8 cellular contexts compared by ENCODE assay signal in the genomic region with DNA sequence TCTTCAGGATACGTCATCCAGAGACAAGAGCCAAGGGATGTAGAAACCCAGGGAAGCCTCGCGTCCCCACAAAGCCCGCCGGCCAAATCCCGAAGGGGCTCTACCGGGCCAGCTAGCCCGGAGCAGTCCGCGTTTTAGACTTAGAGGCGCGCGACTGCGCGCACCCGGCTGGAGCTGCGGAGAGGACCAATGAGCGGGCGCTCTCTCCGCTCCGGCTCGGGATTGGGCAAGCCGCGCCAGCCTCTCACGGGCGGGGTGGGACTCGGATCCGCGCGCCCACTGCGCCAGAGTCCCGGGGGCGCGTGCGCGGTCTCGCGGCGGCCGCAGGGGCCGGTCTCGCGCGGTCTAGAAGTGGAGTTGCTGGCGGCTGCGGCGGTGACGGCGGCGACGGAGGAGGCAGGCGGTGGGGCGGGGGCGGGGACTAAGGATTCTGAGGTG. TPM values are rescaled to one million over a fixed set of nuclear protein-coding genes. Genes with fewer than 3 reads are reported as not detected.
DNase-seq lines count a peak whose midpoint lies in the region; ATAC-seq, FAIRE-seq and TF ChIP-seq lines count a peak whose summit lies in the region.

No MANE protein-coding gene starts in this region.

- in situ Hi-C loops in GM13977 (cut with MboI; ENCODE audit: low pct_unique_long_range_greater_than_20kb, low sequenced_read_pairs, unreplicated experiment): no loop called here

- peak; percentile 99 for FAIRE-seq in urothelium cell line (lab: Jason Lieb, UNC)

- TF ChIP-seq CTCF in GM13977 (IDR thresholded peaks at IDR 0.05; ENCODE audit: extremely low read depth, insufficient read depth, missing control alignments) (no peak), right atrium auricular region (IDR thresholded peaks at IDR 0.05) (no peak), psoas muscle (IDR thresholded peaks at IDR 0.05) (no peak)

- intact Hi-C loops in psoas muscle (cut with DNase I): no loop called here

- H3K27ac ChIP-seq in angular gyrus (ENCODE audit: low read depth, low read length) (peak overlapping the region; percentile 88), right atrium auricular region (peak overlapping the region; percentile 95 to 99), psoas muscle (peak overlapping the region; percentile 100)

- ATAC-seq in HG02852 (IDR thresholded peaks at IDR 0.05; ENCODE audit: unreplicated experiment) (peak; percentile 89), psoas muscle (peak; percentile 94 to 98 (median 97))

- H3K4me1 ChIP-seq in right atrium auricular region (peaks cover 0 to 17% of the 10 kb centered on the region in 2 donors), psoas muscle (peaks cover 5% of the 10 kb centered on the region)

- no peaks in the 10 kb centered on the region for H3K36me3 ChIP-seq in right atrium auricular region
- H3K36me3 ChIP-seq in psoas muscle (ENCODE audit: insufficient read depth in 1 of 2, low read depth in 1 of 2): no peaks in the 10 kb centered on the region

- DNase-seq in GM13977 (ENCODE audit: low spot score): peak; percentile 95
- DNase-seq in NCI-H1436 treated with DMSO at 0.1 percent for 48 hours (lab: John Stamatoyannopoulos, UW): peak; percentile 74
- DNase-seq in T-helper 1 cell: peak; percentile 82 to 95 (median 87)
- DNase-seq in right atrium auricular region (ENCODE audit: low spot score): peak; percentile 97
- DNase-seq in psoas muscle: peak; percentile 98 to 99
- peak; percentile 100 for DNase-seq in urothelium cell line (ENCODE audit: low spot score)

- peak overlapping the region; percentile 93 to 97 for H3K4me3 ChIP-seq in right atrium auricular region
- peak overlapping the region; percentile 100 for H3K4me3 ChIP-seq in psoas muscle

- H3K9me3 ChIP-seq in right atrium auricular region (no peaks in the 10 kb centered on the region), psoas muscle (no peaks in the 10 kb centered on the region)

- H3K27me3 ChIP-seq in right atrium auricular region: no peaks in the 10 kb centered on the region
- no peaks in the 10 kb centered on the region for H3K27me3 ChIP-seq in psoas muscle (ENCODE audit: insufficient read depth in 3 of 3, low read length in 2 of 3)

- WGBS in psoas muscle, 3 donors: 0% methylated on average over 30 to 54 of the region's 54 CpGs

RNA-seq across cellular contexts. Expression of a gene that starts 0.2 kb away (rescaled TPM):
- total RNA-seq in right atrium auricular region (10 to 100 TPM; 10.3 to 10.7 TPM), psoas muscle (10 to 100 TPM; 12.0 to 22.7 (median 17.1) TPM)
- 10 to 100 TPM in 1 of 3 donors, 1 to 10 TPM in 2; 5.9 to 22.7 (median 8.8) TPM for polyA plus RNA-seq in psoas muscle

RNA-seq across cellular contexts. Expression of a gene that starts 51.8 kb away (rescaled TPM):
- total RNA-seq in right atrium auricular region (not detected), psoas muscle (not detected)
- not detected for polyA plus RNA-seq in psoas muscle

Comparison
In these comparisons a context has a peak if more than half of its experiments do, and no peak if none do; other contexts are left out.
1. Peak in every context shown above with its lines: DNase-seq, ATAC-seq, H3K4me3 ChIP-seq and H3K27ac ChIP-seq.